Comparison of ENCODE assay signal across 17 cellular contexts in genomic region chr12:111761706-111762105, GRCh38. TPM values are rescaled to one million over a fixed set of nuclear protein-coding genes. Genes with fewer than 3 reads are reported as not detected.
A peak's percentile ranks its signal among the peaks of the same experiment; 100 is the strongest.
DNase-seq lines count a peak whose midpoint lies in the region; ATAC-seq and TF ChIP-seq lines count a peak whose summit lies in the region.
"Had no signal": no experiment of that assay in that cellular context is flagged by ENCODE, and none has a peak within 500 bp of the region (broad histone marks: within the 10 kb centered on the region; RNA-seq: fewer than 3 reads in every experiment).

No MANE protein-coding gene starts in this region.

- no peak overlapping the region for H3K27ac ChIP-seq in CD4-positive, CD25-positive, alpha-beta regulatory T cell (ENCODE audit: insufficient read depth, low read length, poor library complexity, severe bottlenecking)
- H3K27ac ChIP-seq in OCI-LY3 (ENCODE audit: low read length) (peak overlapping the region; percentile 4; the same call in 1 of the 2 replicates), mesendoderm (ENCODE audit: low read depth, low read length) (peak overlapping the region; percentile 22)

- H2AFZ ChIP-seq in OCI-LY3 (ENCODE audit: low read depth, low read length) = no peak overlapping the region

- H3K4me1 Mint-ChIP-seq in CD4-positive, CD25-positive, alpha-beta regulatory T cell = peaks cover 0 to 8% (median 3%) of the 10 kb centered on the region in 4 donors
- peaks cover 24% of the 10 kb centered on the region for H3K4me1 Mint-ChIP-seq in osteocyte (ENCODE audit: unreplicated experiment)

- H3K4me1 ChIP-seq in CD4-positive, CD25-positive, alpha-beta regulatory T cell (ENCODE audit: control insufficient read depth, insufficient read depth, low read length, poor library complexity, severe bottlenecking) = peaks cover 7% of the 10 kb centered on the region
- H3K4me1 ChIP-seq in OCI-LY3 (ENCODE audit: low read length) = peaks cover 67% of the 10 kb centered on the region
- H3K4me1 ChIP-seq in mesendoderm (ENCODE audit: control insufficient read depth, low read depth, low read length) = peaks cover 5% of the 10 kb centered on the region

- peaks cover 0 to 3% (median 0%) of the 10 kb centered on the region in 7 donors for H3K9me3 Mint-ChIP-seq in CD4-positive, CD25-positive, alpha-beta regulatory T cell
- H3K9me3 Mint-ChIP-seq in osteocyte (ENCODE audit: unreplicated experiment) = no peaks in the 10 kb centered on the region
- H3K9me3 Mint-ChIP-seq: activated naive CD4-positive, alpha-beta T cell treated with anti-CD3 and anti-CD28 coated beads, Interleukin-2, amount 50 U/mL, for 72 hours; naive thymus-derived CD8-positive, alpha-beta T cell had no signal

- no peaks in the 10 kb centered on the region for H3K9me3 ChIP-seq in CD4-positive, CD25-positive, alpha-beta regulatory T cell (ENCODE audit: control insufficient read depth in 2 of 2, low read length in 2 of 2)
- no peaks in the 10 kb centered on the region for H3K9me3 ChIP-seq in OCI-LY3 (ENCODE audit: insufficient read depth, low read length)

- no peak overlapping the region for H2BK120ac ChIP-seq in mesendoderm (ENCODE audit: low read depth, low read length)

- H3K4me3 ChIP-seq in CD4-positive, CD25-positive, alpha-beta regulatory T cell (ENCODE audit: low read depth, low read length) = no peak overlapping the region
- peak overlapping the region; percentile 28; the same call in 1 of the 2 replicates for H3K4me3 ChIP-seq in OCI-LY3 (ENCODE audit: low read length)
- no peak overlapping the region for H3K4me3 ChIP-seq in mesendoderm (ENCODE audit: low read length)

- H3K36me3 ChIP-seq in CD4-positive, CD25-positive, alpha-beta regulatory T cell (ENCODE audit: control insufficient read depth, insufficient read depth, low read length) = no peaks in the 10 kb centered on the region
- H3K36me3 ChIP-seq in OCI-LY3 (replicated peaks; ENCODE audit: low read depth, low read length) (peaks cover 6% of the 10 kb centered on the region), mesendoderm (ENCODE audit: control insufficient read depth, insufficient read depth, low read length) (no peaks in the 10 kb centered on the region)

- H3K9ac ChIP-seq in OCI-LY3 (ENCODE audit: low read length) = no peak overlapping the region
- no peak overlapping the region for H3K9ac ChIP-seq in mesendoderm (ENCODE audit: low read length)

- H4K8ac ChIP-seq in mesendoderm (ENCODE audit: low read depth, low read length) = no peak overlapping the region

- no peak overlapping the region for H3K23ac ChIP-seq in mesendoderm (ENCODE audit: low read length)

- H2BK15ac ChIP-seq in mesendoderm (replicated peaks; ENCODE audit: low read depth) = no peak overlapping the region

- H3K4me3 Mint-ChIP-seq in CD4-positive, CD25-positive, alpha-beta regulatory T cell = no peak overlapping the region
- H3K4me3 Mint-ChIP-seq in osteocyte (ENCODE audit: unreplicated experiment) = no peak overlapping the region

- H3K36me3 Mint-ChIP-seq in CD4-positive, CD25-positive, alpha-beta regulatory T cell = peaks cover 7% of the 10 kb centered on the region
- H3K36me3 Mint-ChIP-seq in osteocyte (ENCODE audit: unreplicated experiment) = peaks cover 4% of the 10 kb centered on the region

- peaks cover 15% of the 10 kb centered on the region for H3K27me3 Mint-ChIP-seq in CD4-positive, CD25-positive, alpha-beta regulatory T cell
- peaks cover 3% of the 10 kb centered on the region for H3K27me3 Mint-ChIP-seq in osteocyte (ENCODE audit: unreplicated experiment)

- ATAC-seq in CD4-positive, CD25-positive, alpha-beta regulatory T cell (ENCODE audit: low read depth in 2 of 2) = no peak
- peak; percentile 29 for ATAC-seq in GM18870 (IDR thresholded peaks at IDR 0.05; ENCODE audit: unreplicated experiment)
- ATAC-seq: activated naive CD4-positive, alpha-beta T cell treated with anti-CD3 and anti-CD28 coated beads, Interleukin-2, amount 50 U/mL, for 72 hours; naive thymus-derived CD8-positive, alpha-beta T cell had no signal

- H3K79me1 ChIP-seq in mesendoderm (ENCODE audit: low read length) = no peaks in the 10 kb centered on the region

- H4K5ac ChIP-seq in mesendoderm (ENCODE audit: low read length) = no peak overlapping the region

- in situ Hi-C loops in GM13976 (cut with MboI; ENCODE audit: low sequenced_read_pairs, unreplicated experiment) = no loop called here

- H3K18ac ChIP-seq in mesendoderm (ENCODE audit: low read length) = no peak overlapping the region

- no peak for DNase-seq in CD4-positive, CD25-positive, alpha-beta regulatory T cell
- DNase-seq in mesendoderm = peak; percentile 31
- DNase-seq in pons (ENCODE audit: low spot score) = no peak
- DNase-seq in NCI-H1930 (lab: John Stamatoyannopoulos, UW) = no peak
- DNase-seq in osteocyte (ENCODE audit: extremely low spot score, unreplicated experiment) = no peak
- DNase-seq in GM13976 (ENCODE audit: low spot score) = no peak
- DNase-seq: activated CD4-positive, alpha-beta T cell treated with anti-CD3 and anti-CD28 coated beads, Interleukin-2, amount 50 U/mL, for 1 hour; CD4-positive, alpha-beta memory T cell; DND-41; mammary epithelial cell; NCI-H1694; stimulated activated CD4-positive, alpha-beta T cell treated with anti-CD3 and anti-CD28 coated beads, Interleukin-12 subunit alpha, Interleukin-12 subunit beta, amount 100 ng/mL, for 4 hours; SW 1271 had no signal

- no peaks in the 10 kb centered on the region for H3K27me3 ChIP-seq in CD4-positive, CD25-positive, alpha-beta regulatory T cell (ENCODE audit: control insufficient read depth, insufficient read depth, low read length)
- H3K27me3 ChIP-seq in OCI-LY3 (ENCODE audit: low read depth, low read length) (no peaks in the 10 kb centered on the region), mesendoderm (ENCODE audit: insufficient read depth, low read length, poor library complexity) (no peaks in the 10 kb centered on the region)

- TF ChIP-seq CTCF in OCI-LY3 (IDR thresholded peaks at IDR 0.05; ENCODE audit: low read depth, low read length) (no peak), osteocyte (IDR thresholded peaks at IDR 0.05) (no peak), GM13976 (IDR thresholded peaks at IDR 0.05; ENCODE audit: borderline replicate concordance, control extremely low read depth, extremely low read depth, insufficient read depth, missing control alignments) (no peak)

- H3K79me2 ChIP-seq in OCI-LY3 (ENCODE audit: low read length) (no peaks in the 10 kb centered on the region), mesendoderm (ENCODE audit: control insufficient read depth, insufficient read depth, low read length) (no peaks in the 10 kb centered on the region)

- WGBS in mesendoderm (ENCODE audit: extremely low coverage, insufficient coverage, low lambda C conversion rate) = no CpG with 5 or more reads among the region's 3 CpGs

- H4K20me1 ChIP-seq in OCI-LY3 (ENCODE audit: insufficient read depth, low read length) = no peaks in the 10 kb centered on the region

- H3K4me2 ChIP-seq in OCI-LY3 (ENCODE audit: low read length) (peak overlapping the region; percentile 65), mesendoderm (ENCODE audit: low read length) (no peak overlapping the region)

- peak overlapping the region; percentile 17 for H3K56ac ChIP-seq in mesendoderm (ENCODE audit: low read length)

- no peak overlapping the region for H2AK5ac ChIP-seq in mesendoderm (ENCODE audit: low read length)

- no peak overlapping the region for H3K4ac ChIP-seq in mesendoderm (ENCODE audit: low read depth, low read length)

- H2BK5ac ChIP-seq in mesendoderm (ENCODE audit: low read length) = no peak overlapping the region

- peak overlapping the region in 2 of 3 donors; percentile 60 to 67 for H3K27ac Mint-ChIP-seq in CD4-positive, CD25-positive, alpha-beta regulatory T cell
- no peak overlapping the region for H3K27ac Mint-ChIP-seq in osteocyte (ENCODE audit: unreplicated experiment)
- H3K27ac Mint-ChIP-seq: activated naive CD4-positive, alpha-beta T cell treated with anti-CD3 and anti-CD28 coated beads, Interleukin-2, amount 50 U/mL, for 72 hours had no signal

RNA-seq across cellular contexts. Expression of gene ALDH2, which starts 5.0 kb away (rescaled TPM):
- total RNA-seq in CD4-positive, CD25-positive, alpha-beta regulatory T cell = 1.7 TPM
- polyA plus RNA-seq in CD4-positive, CD25-positive, alpha-beta regulatory T cell = under 1 TPM; 0.02 to 0.64 (median 0.19) TPM
- polyA plus RNA-seq in mesendoderm (2013, experiment 1 of 2) = 9.7 TPM
- 9.5 TPM for polyA plus RNA-seq in mesendoderm (2013, experiment 2 of 2)
- total RNA-seq in osteocyte = 68.4 and 69.1 TPM in 2 replicates
- polyA plus RNA-seq: mammary epithelial cell had no signal

Comparison
In these comparisons a context has a peak if more than half of its experiments do, and no peak if none do; other contexts are left out.
1. RNA of gene ALDH2, which starts 5.0 kb away (total RNA-seq): 68.4 to 69.1 TPM in osteocyte; 1.7 TPM in CD4-positive, CD25-positive, alpha-beta regulatory T cell (single experiment); every median in the first group is over 10 times any median in the second.